In genomic region chr1:32989160-32989894, GRCh38 we compare ENCODE assay signal across 8 cellular contexts. TPM values are rescaled to one million over a fixed set of nuclear protein-coding genes. Genes with fewer than 3 reads are reported as not detected.
DNase-seq lines count a peak whose midpoint lies in the region; TF ChIP-seq lines count a peak whose summit lies in the region.

No MANE protein-coding gene starts in this region.

- H3K4me3 Mint-ChIP-seq in activated T-helper 1 cell treated with anti-CD3 and anti-CD28 coated beads, Interleukin-12 subunit alpha, Interleukin-12 subunit beta, Interleukin-2, Interleukin-4 antibody, amounts not matched to agents 30 ng/mL and 10 ng/mL and 1 ng/mL, durations not matched to agents 14 hours and 24 hours and 36 hours: peak overlapping the region; percentile 66
- H3K4me3 Mint-ChIP-seq in CD8-positive, alpha-beta memory T cell: no peak overlapping the region
- H3K4me3 Mint-ChIP-seq in glutamatergic neuron (ENCODE audit: unreplicated experiment): no peak overlapping the region

- no peaks in the 10 kb centered on the region for H3K27me3 Mint-ChIP-seq in activated T-helper 1 cell treated with anti-CD3 and anti-CD28 coated beads, Interleukin-12 subunit alpha, Interleukin-12 subunit beta, Interleukin-2, Interleukin-4 antibody, amounts not matched to agents 30 ng/mL and 10 ng/mL and 1 ng/mL, durations not matched to agents 14 hours and 24 hours and 36 hours (ENCODE audit: insufficient read depth)
- no peaks in the 10 kb centered on the region for H3K27me3 Mint-ChIP-seq in CD8-positive, alpha-beta memory T cell
- H3K27me3 Mint-ChIP-seq in glutamatergic neuron (ENCODE audit: unreplicated experiment): no peaks in the 10 kb centered on the region

- H3K9me3 Mint-ChIP-seq in activated T-helper 1 cell treated with anti-CD3 and anti-CD28 coated beads, Interleukin-12 subunit alpha, Interleukin-12 subunit beta, Interleukin-2, Interleukin-4 antibody, amounts not matched to agents 30 ng/mL and 10 ng/mL and 1 ng/mL, durations not matched to agents 14 hours and 24 hours and 36 hours: no peaks in the 10 kb centered on the region
- no peaks in the 10 kb centered on the region for H3K9me3 Mint-ChIP-seq in CD8-positive, alpha-beta memory T cell
- peaks cover 2% of the 10 kb centered on the region for H3K9me3 Mint-ChIP-seq in glutamatergic neuron (ENCODE audit: unreplicated experiment)

- intact Hi-C loops in activated T-helper 1 cell treated with anti-CD3 and anti-CD28 coated beads, Interleukin-12 subunit alpha, Interleukin-12 subunit beta, Interleukin-2, Interleukin-4 antibody, amounts not matched to agents 30 ng/mL and 10 ng/mL and 1 ng/mL, durations not matched to agents 14 hours and 24 hours and 36 hours (cut with micrococcal nuclease): loop anchor here (10.0 kb wide), 1 partner anchor 735 kb away; the partner anchor contains the start of gene LCK

- CTCF ChIA-PET in CD8-positive, alpha-beta memory T cell (lab: Charles Lee): interaction anchor here (1.3 kb wide), 1 partner anchor 113 kb away, joined by 3 read pairs; no protein-coding TSS in a partner anchor

- no peaks in the 10 kb centered on the region for H3K9me3 ChIP-seq in cardiac muscle cell (ENCODE audit: low read depth)
- no peaks in the 10 kb centered on the region for H3K9me3 ChIP-seq in CD8-positive, alpha-beta memory T cell (ENCODE audit: low read length)

- peaks cover 91% of the 10 kb centered on the region for H3K4me1 Mint-ChIP-seq in activated T-helper 1 cell treated with anti-CD3 and anti-CD28 coated beads, Interleukin-12 subunit alpha, Interleukin-12 subunit beta, Interleukin-2, Interleukin-4 antibody, amounts not matched to agents 30 ng/mL and 10 ng/mL and 1 ng/mL, durations not matched to agents 14 hours and 24 hours and 36 hours (ENCODE audit: low read depth)
- peaks cover 14 to 35% (median 23%) of the 10 kb centered on the region in 3 donors for H3K4me1 Mint-ChIP-seq in CD8-positive, alpha-beta memory T cell
- peaks cover 4% of the 10 kb centered on the region for H3K4me1 Mint-ChIP-seq in glutamatergic neuron (ENCODE audit: low read depth, unreplicated experiment)

- H3K4me3 ChIP-seq in cardiac muscle cell (no peak overlapping the region), skin epidermis (no peak overlapping the region)
- H3K4me3 ChIP-seq in CD8-positive, alpha-beta memory T cell (ENCODE audit: low read length): no peak overlapping the region

- DNase-seq in AG09319 (ENCODE audit: extremely low read depth, low read depth) (peak; percentile 90), cardiac muscle cell (ENCODE audit: low read depth in 1 of 2, low spot score in 1 of 2) (peak; percentile 27 to 98), occipital lobe (lab: John Stamatoyannopoulos, UW) (no peak), glutamatergic neuron (no peak)
- DNase-seq in activated T-helper 1 cell treated with anti-CD3 and anti-CD28 coated beads, Interleukin-12 subunit alpha, Interleukin-12 subunit beta, Interleukin-2, Interleukin-4 antibody, amounts not matched to agents 30 ng/mL and 10 ng/mL and 1 ng/mL, durations not matched to agents 14 hours and 24 hours and 36 hours (ENCODE audit: low spot score): peak; percentile 61
- DNase-seq in CD8-positive, alpha-beta memory T cell: no peak

- H3K36me3 ChIP-seq in cardiac muscle cell: no peaks in the 10 kb centered on the region
- H3K36me3 ChIP-seq in CD8-positive, alpha-beta memory T cell (ENCODE audit: insufficient read depth, low read length): no peaks in the 10 kb centered on the region

- no peak for TF ChIP-seq EP300 in Ishikawa (IDR thresholded peaks at IDR 0.05; ENCODE audit: borderline replicate concordance)

- TF ChIP-seq CTCF in AG09319 (IDR thresholded peaks at IDR 0.05; ENCODE audit: low read depth, low read length) (no peak), cardiac muscle cell (IDR thresholded peaks at IDR 0.05; ENCODE audit: low read depth, low read length) (no peak), glutamatergic neuron (IDR thresholded peaks at IDR 0.05; ENCODE audit: partially characterized antibody, unreplicated experiment) (no peak)

- no peak for TF ChIP-seq RAD21 in Ishikawa (IDR thresholded peaks at IDR 0.05; ENCODE audit: low read depth)

- H3K4me1 ChIP-seq in cardiac muscle cell (ENCODE audit: low read depth): peaks cover 22% of the 10 kb centered on the region
- H3K4me1 ChIP-seq in CD8-positive, alpha-beta memory T cell (ENCODE audit: insufficient read depth, low read length): no peaks in the 10 kb centered on the region

- POLR2A ChIA-PET in CD8-positive, alpha-beta memory T cell (lab: Charles Lee): no interaction called here

- peaks cover 17% of the 10 kb centered on the region for H3K36me3 Mint-ChIP-seq in activated T-helper 1 cell treated with anti-CD3 and anti-CD28 coated beads, Interleukin-12 subunit alpha, Interleukin-12 subunit beta, Interleukin-2, Interleukin-4 antibody, amounts not matched to agents 30 ng/mL and 10 ng/mL and 1 ng/mL, durations not matched to agents 14 hours and 24 hours and 36 hours (ENCODE audit: low read depth)
- no peaks in the 10 kb centered on the region for H3K36me3 Mint-ChIP-seq in CD8-positive, alpha-beta memory T cell
- H3K36me3 Mint-ChIP-seq in glutamatergic neuron (ENCODE audit: unreplicated experiment): no peaks in the 10 kb centered on the region

- H3K27me3 ChIP-seq in cardiac muscle cell: no peaks in the 10 kb centered on the region
- H3K27me3 ChIP-seq in CD8-positive, alpha-beta memory T cell (ENCODE audit: insufficient read depth, low read length, poor library complexity, severe bottlenecking): no peaks in the 10 kb centered on the region

- H3K27ac Mint-ChIP-seq in activated T-helper 1 cell treated with anti-CD3 and anti-CD28 coated beads, Interleukin-12 subunit alpha, Interleukin-12 subunit beta, Interleukin-2, Interleukin-4 antibody, amounts not matched to agents 30 ng/mL and 10 ng/mL and 1 ng/mL, durations not matched to agents 14 hours and 24 hours and 36 hours: peak overlapping the region; percentile 90
- H3K27ac Mint-ChIP-seq in CD8-positive, alpha-beta memory T cell: peak overlapping the region in 3 of 8 donors; percentile 21 to 51 (median 25)
- no peak overlapping the region for H3K27ac Mint-ChIP-seq in glutamatergic neuron (ENCODE audit: unreplicated experiment)

- H3K27ac ChIP-seq in cardiac muscle cell: peak overlapping the region; percentile 46
- H3K27ac ChIP-seq in skin epidermis: peak overlapping the region in 19 of 21 experiments; percentile 23 to 87 (median 67)
- no peak overlapping the region for H3K27ac ChIP-seq in CD8-positive, alpha-beta memory T cell (ENCODE audit: low read depth, low read length)

TF ChIP-seq in Ishikawa, 13 proteins besides CTCF, POLR2A, EP300 and RAD21:
- TF ChIP-seq NFIC (IDR thresholded peaks at IDR 0.05): peak; percentile 43
- TF ChIP-seq YY1 (IDR thresholded peaks at IDR 0.05; ENCODE audit: low read depth): no peak

RNA-seq across cellular contexts. Expression of gene RNF19B, which starts 24.7 kb away (rescaled TPM):
- total RNA-seq in activated T-helper 1 cell treated with anti-CD3 and anti-CD28 coated beads, Interleukin-12 subunit alpha, Interleukin-12 subunit beta, Interleukin-2, Interleukin-4 antibody, amounts not matched to agents 30 ng/mL and 10 ng/mL and 1 ng/mL, durations not matched to agents 14 hours and 24 hours and 36 hours: 52.1 and 56.5 TPM in 2 replicates
- 15.8 and 28.5 TPM in 2 replicates for total RNA-seq in cardiac muscle cell
- polyA plus RNA-seq in cardiac muscle cell: 16.2 and 17.8 TPM in 2 replicates
- total RNA-seq in CD8-positive, alpha-beta memory T cell: 10 to 100 TPM; 39.6 to 39.9 TPM
- polyA plus RNA-seq in CD8-positive, alpha-beta memory T cell: 4.3 TPM
- 37.9 TPM for total RNA-seq in occipital lobe
- total RNA-seq in glutamatergic neuron (ENCODE audit: unreplicated experiment): 18.7 TPM

RNA-seq across cellular contexts. Expression of gene AK2, which starts 47.4 kb away (rescaled TPM):
- 387 and 400 TPM in 2 replicates for total RNA-seq in activated T-helper 1 cell treated with anti-CD3 and anti-CD28 coated beads, Interleukin-12 subunit alpha, Interleukin-12 subunit beta, Interleukin-2, Interleukin-4 antibody, amounts not matched to agents 30 ng/mL and 10 ng/mL and 1 ng/mL, durations not matched to agents 14 hours and 24 hours and 36 hours
- 201 and 263 TPM in 2 replicates for total RNA-seq in cardiac muscle cell
- 264 and 281 TPM in 2 replicates for polyA plus RNA-seq in cardiac muscle cell
- total RNA-seq in CD8-positive, alpha-beta memory T cell: 100 to 1,000 TPM; 288 to 305 TPM
- polyA plus RNA-seq in CD8-positive, alpha-beta memory T cell: 110 TPM
- total RNA-seq in occipital lobe: 46.9 TPM
- 52.7 TPM for total RNA-seq in glutamatergic neuron (ENCODE audit: unreplicated experiment)

Comparison
In these comparisons a context has a peak if more than half of its experiments do, and no peak if none do; other contexts are left out.
1. DNase-seq: peak in AG09319 (single experiment), activated T-helper 1 cell treated with anti-CD3 and anti-CD28 coated beads, Interleukin-12 subunit alpha, Interleukin-12 subunit beta, Interleukin-2, Interleukin-4 antibody, amounts not matched to agents 30 ng/mL and 10 ng/mL and 1 ng/mL, durations not matched to agents 14 hours and 24 hours and 36 hours (single experiment) and cardiac muscle cell (2 of 2); none in CD8-positive, alpha-beta memory T cell (0 of 5), occipital lobe (single experiment) and glutamatergic neuron (single experiment).